Comparison of ENCODE assay signal across 22 cellular contexts in the genomic region with DNA sequence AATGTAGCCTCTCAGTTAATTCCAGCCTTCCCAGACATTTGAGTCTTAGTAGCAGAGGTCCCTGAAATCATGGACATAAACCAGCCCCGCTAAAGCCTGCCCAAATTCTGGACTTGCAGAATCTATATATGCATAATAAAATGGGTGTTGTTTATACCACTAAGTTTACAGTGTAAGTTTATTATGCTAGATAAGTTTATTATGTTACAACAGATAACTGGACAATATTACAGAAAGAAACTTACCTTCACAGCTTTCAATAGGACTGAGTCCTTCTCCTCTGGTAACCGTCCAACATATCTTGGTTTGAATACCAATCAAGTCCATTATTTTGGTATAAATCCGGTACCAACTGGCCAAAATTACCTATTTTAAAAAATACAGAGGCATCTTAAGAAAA. TPM values are rescaled to one million over a fixed set of nuclear protein-coding genes. Genes with fewer than 3 reads are reported as not detected.
DNase-seq lines count a peak whose midpoint lies in the region; ATAC-seq and TF ChIP-seq lines count a peak whose summit lies in the region.
"Had no signal": no experiment of that assay in that cellular context is flagged by ENCODE, and none has a peak within 500 bp of the region (broad histone marks: within the 10 kb centered on the region; RNA-seq: fewer than 3 reads in every experiment).

No MANE protein-coding gene starts in this region.

- H3K36me3 ChIP-seq in colonic mucosa: no peaks in the 10 kb centered on the region
- H3K36me3 ChIP-seq in mucosa of descending colon (ENCODE audit: low read depth): no peaks in the 10 kb centered on the region
- peaks cover 0 to 3% (median 0%) of the 10 kb centered on the region in 4 donors for H3K36me3 ChIP-seq in transverse colon
- H3K36me3 ChIP-seq: BE2C had no signal

- H3K27ac Mint-ChIP-seq in CD14-positive monocyte: no peak overlapping the region
- H3K27ac Mint-ChIP-seq: CD4-positive, alpha-beta T cell; CD8-positive, alpha-beta T cell had no signal

- intact Hi-C loops in colonic mucosa (cut with DNase I) (no loop called here), mucosa of descending colon (cut with DNase I, micrococcal nuclease) (no loop called here), transverse colon (cut with DNase I; ENCODE audit: low total_unique reads) (no loop called here), CD14-positive monocyte (cut with micrococcal nuclease) (no loop called here)

- H3K27me3 ChIP-seq in colonic mucosa (no peaks in the 10 kb centered on the region), transverse colon (no peaks in the 10 kb centered on the region)
- H3K27me3 ChIP-seq: BE2C, BLaER1 had no signal

- no peak for TF ChIP-seq EP300 in transverse colon (IDR thresholded peaks at IDR 0.05; ENCODE audit: low read depth)

- no peaks in the 10 kb centered on the region for H3K9me3 ChIP-seq in colonic mucosa
- H3K9me3 ChIP-seq in mucosa of descending colon: no peaks in the 10 kb centered on the region
- H3K9me3 ChIP-seq in transverse colon: no peaks in the 10 kb centered on the region
- H3K9me3 ChIP-seq: BE2C, BLaER1, Caco-2 had no signal

- no peak overlapping the region for H3K4me3 Mint-ChIP-seq in CD14-positive monocyte
- H3K4me3 Mint-ChIP-seq: CD4-positive, alpha-beta T cell; CD8-positive, alpha-beta T cell had no signal

- H3K4me1 ChIP-seq in colonic mucosa: no peaks in the 10 kb centered on the region
- no peaks in the 10 kb centered on the region for H3K4me1 ChIP-seq in mucosa of descending colon (ENCODE audit: low read depth)
- peaks cover 0 to 20% (median 2%) of the 10 kb centered on the region in 4 donors for H3K4me1 ChIP-seq in transverse colon
- H3K4me1 ChIP-seq: BE2C, Caco-2 had no signal

- TF ChIP-seq CTCF in colonic mucosa (IDR thresholded peaks at IDR 0.05) (no peak), mucosa of descending colon (IDR thresholded peaks at IDR 0.05) (no peak), transverse colon (IDR thresholded peaks at IDR 0.05) (no peak), CD14-positive monocyte (IDR thresholded peaks at IDR 0.05) (no peak)

- in situ Hi-C loops in transverse colon (cut with MboI; ENCODE audit: low pct_ligation_motif_present in 1 of 4, low pct_unique_long_range_greater_than_20kb in 1 of 4, low sequenced_read_pairs in 3 of 4): no loop called here

- H3K36me3 Mint-ChIP-seq in CD14-positive monocyte: peaks cover 32 to 37% of the 10 kb centered on the region in 2 donors

- peak; percentile 59 for ATAC-seq in mucosa of descending colon
- ATAC-seq: CD8-positive, alpha-beta T cell; GM12878 had no signal

- no peak overlapping the region for H3K9ac ChIP-seq in colonic mucosa (ENCODE audit: low read depth in 2 of 2, low read length in 2 of 2)
- H3K9ac ChIP-seq: BLaER1 had no signal

- no peak for TF ChIP-seq POLR2A in transverse colon (IDR thresholded peaks at IDR 0.05)

- WGBS in transverse colon (ENCODE audit: low coverage in 1 of 2), 2 donors: 77 to 89% methylated on average over 2 to 3 of the region's 3 CpGs

- DNase-seq in colonic mucosa (no peak), mucosa of descending colon (no peak), transverse colon (no peak), DMS79 treated with DMSO at 0.1 percent for 48 hours (lab: John Stamatoyannopoulos, UW) (no peak), CD14-positive monocyte (ENCODE audit: low spot score) (no peak), NCI-H2081 treated with DMSO at 0.1 percent for 48 hours (lab: John Stamatoyannopoulos, UW) (no peak)
- DNase-seq: 8988T; ACHN; BE2C; C1 segment of cervical spinal cord; Caco-2; Calu3; CD4-positive, alpha-beta T cell; CD8-positive, alpha-beta T cell; DMS 273 treated with DMSO at 0.1 percent for 48 hours; DMS153; DMS53; DND-41; EL; GDM1 had no signal

- H3K9me3 Mint-ChIP-seq in CD14-positive monocyte: no peaks in the 10 kb centered on the region
- H3K9me3 Mint-ChIP-seq: CD4-positive, alpha-beta T cell; CD8-positive, alpha-beta T cell had no signal

- H3K4me3 ChIP-seq in colonic mucosa (no peak overlapping the region), mucosa of descending colon (no peak overlapping the region), transverse colon (no peak overlapping the region)
- H3K4me3 ChIP-seq: BLaER1, GM12878 had no signal

- peaks cover 0 to 1% (median 0%) of the 10 kb centered on the region in 3 donors for H3K27me3 Mint-ChIP-seq in CD14-positive monocyte (ENCODE audit: low read depth in 3 of 3)
- H3K27me3 Mint-ChIP-seq: CD4-positive, alpha-beta T cell had no signal

- no peaks in the 10 kb centered on the region for H3K4me1 Mint-ChIP-seq in CD14-positive monocyte

- H3K27ac ChIP-seq in colonic mucosa (peak overlapping the region; percentile 59), transverse colon (peak overlapping the region in 3 of 4 donors; percentile 16 to 68 (median 34))
- H3K27ac ChIP-seq: BLaER1 had no signal

RNA-seq across cellular contexts. Expression of a gene that starts 26.2 kb away (rescaled TPM):
- 10 to 100 TPM; 21.9 to 26.2 TPM for total RNA-seq in colonic mucosa
- 10 to 100 TPM; 18.6 to 27.1 (median 20.8) TPM for total RNA-seq in mucosa of descending colon
- total RNA-seq in transverse colon: 10 to 100 TPM in 3 of 4 donors, 1 to 10 TPM in 1; 1.6 to 14.7 (median 12.0) TPM
- 1 to 10 TPM in 1 of 2 donors, under 1 TPM in 1; 0.81 to 3.9 TPM for polyA plus RNA-seq in CD14-positive monocyte
